8 cellular contexts compared by ENCODE assay signal in genomic region chr9:127763918-127764384, GRCh38. TPM values are rescaled to one million over a fixed set of nuclear protein-coding genes. Genes with fewer than 3 reads are reported as not detected.
DNase-seq lines count a peak whose midpoint lies in the region; ATAC-seq and TF ChIP-seq lines count a peak whose summit lies in the region.

No MANE protein-coding gene starts in this region.

- no peaks in the 10 kb centered on the region for H3K36me3 ChIP-seq in breast epithelium
- H3K36me3 ChIP-seq in lung (ENCODE audit: control insufficient read depth in 2 of 2, insufficient read depth in 2 of 2, low read length in 2 of 2), result peaks cover 0 to 9% of the 10 kb centered on the region in 2 donors

- peak; percentile 37 for TF ChIP-seq CTCF in NB4 (IDR thresholded peaks at IDR 0.05; ENCODE audit: low read depth, low read length)
- TF ChIP-seq CTCF in breast epithelium (IDR thresholded peaks at IDR 0.05), result peak in 1 of 3 donors; percentile 16
- peak; percentile 13 for TF ChIP-seq CTCF in lung (IDR thresholded peaks at IDR 0.05; ENCODE audit: control extremely low read depth, extremely low read depth)

- H3K4me1 ChIP-seq in breast epithelium (no peaks in the 10 kb centered on the region), lung (ENCODE audit: control insufficient read depth in 2 of 2, insufficient read depth in 2 of 2, low read length in 2 of 2) (peaks cover 0 to 19% of the 10 kb centered on the region in 2 donors)

- intact Hi-C loops in breast epithelium (cut with DNase I; ENCODE audit: low total_unique reads), result no loop called here

- H3K4me3 ChIP-seq in NB4 (ENCODE audit: low read depth, low read length), result no peak overlapping the region
- H3K4me3 ChIP-seq in breast epithelium, result no peak overlapping the region
- no peak overlapping the region for H3K4me3 ChIP-seq in lung

- H3K27ac ChIP-seq in breast epithelium (peak overlapping the region; percentile 17 to 84), lung (ENCODE audit: low read depth in 1 of 2, low read length in 1 of 2) (peak overlapping the region; percentile 72 to 89)

- TF ChIP-seq POLR2A in NB4 (IDR thresholded peaks at IDR 0.05; ENCODE audit: extremely low read depth, insufficient read length), result no peak
- TF ChIP-seq POLR2A in breast epithelium (IDR thresholded peaks at IDR 0.05), result no peak

- H3K9me3 ChIP-seq in breast epithelium (no peaks in the 10 kb centered on the region), lung (ENCODE audit: control insufficient read depth in 2 of 2, insufficient read depth in 1 of 2, low read length in 1 of 2) (no peaks in the 10 kb centered on the region)

- 46 to 70% methylated on average over 7 of the region's 7 CpGs for WGBS in lung, 2 donors

- H3K27me3 ChIP-seq in breast epithelium (no peaks in the 10 kb centered on the region), lung (ENCODE audit: control insufficient read depth, insufficient read depth) (no peaks in the 10 kb centered on the region)

- ATAC-seq in lung (ENCODE audit: insufficient read depth, low FRiP score) (peak; percentile 76), HG02623 (IDR thresholded peaks at IDR 0.05; ENCODE audit: unreplicated experiment) (no peak)

- DNase-seq in Daoy (ENCODE audit: low read depth) (peak; percentile 54), NB4 (ENCODE audit: low read depth) (peak; percentile 58), breast epithelium (ENCODE audit: low spot score in 2 of 2) (no peak), lung (ENCODE audit: low spot score) (peak; percentile 48), glomerular visceral epithelial cell (ENCODE audit: extremely low spot score) (no peak), GM19240 (ENCODE audit: insufficient read length, low spot score) (no peak), NOMO-1 treated with dmso at 0.1 percent for 144 hours (lab: John Stamatoyannopoulos, UW; ENCODE audit: unreplicated experiment) (no peak)

RNA-seq across cellular contexts. Expression of gene SH2D3C, which starts 14.5 kb away (rescaled TPM):
- total RNA-seq in Daoy (2014; rRNA removed; shearing (Covaris generic)), result not detected in 2 replicates
- total RNA-seq in breast epithelium (10 to 100 TPM in 1 of 3 donors, 1 to 10 TPM in 2; 6.0 to 15.4 (median 6.9) TPM), lung (10 to 100 TPM; 34.5 to 51.5 TPM)
- polyA plus RNA-seq in lung, result 10 to 100 TPM; 41.0 to 43.0 TPM

RNA-seq across cellular contexts. Expression of gene CDK9, which starts 21.9 kb away (rescaled TPM):
- total RNA-seq in Daoy (2014; rRNA removed; shearing (Covaris generic)), result 47.7 and 56.1 TPM in 2 replicates
- 10 to 100 TPM; 60.0 to 70.4 (median 63.9) TPM for total RNA-seq in breast epithelium
- total RNA-seq in lung, result 10 to 100 TPM; 54.9 to 97.9 TPM
- polyA plus RNA-seq in lung, result 10 to 100 TPM; 53.9 to 55.9 TPM

RNA-seq across cellular contexts. Expression of gene TOR2A, which starts 28.9 kb away (rescaled TPM):
- 5.3 and 18.9 TPM in 2 replicates for total RNA-seq in Daoy (2014; rRNA removed; shearing (Covaris generic))
- total RNA-seq in breast epithelium (10 to 100 TPM in 1 of 3 donors, 1 to 10 TPM in 2; 9.5 to 16.7 (median 9.6) TPM), lung (10 to 100 TPM in 1 of 2 donors, 1 to 10 TPM in 1; 8.8 to 19.8 TPM)
- polyA plus RNA-seq in lung, result 10 to 100 TPM; 14.0 to 30.8 TPM

RNA-seq across cellular contexts. Expression of gene FPGS, which starts 38.7 kb away (rescaled TPM):
- total RNA-seq in Daoy (2014; rRNA removed; shearing (Covaris generic)), result 117 and 120 TPM in 2 replicates
- total RNA-seq in breast epithelium (100 to 1,000 TPM in 1 of 3 donors, 10 to 100 TPM in 2; 56.3 to 108 (median 78.6) TPM), lung (100 to 1,000 TPM in 1 of 2 donors, 10 to 100 TPM in 1; 42.5 to 115 TPM)
- 10 to 100 TPM; 89.6 to 97.6 TPM for polyA plus RNA-seq in lung

RNA-seq across cellular contexts. Expression of gene TTC16, which starts 48.1 kb away (rescaled TPM):
- total RNA-seq in Daoy (2014; rRNA removed; shearing (Covaris generic)), result 0.06 TPM in 1 of 2 replicates, not detected in the other
- total RNA-seq in breast epithelium (under 1 TPM; under 0.01 to 0.59 (median 0.16) TPM), lung (1 to 10 TPM; 4.0 to 5.6 TPM)
- 1 to 10 TPM; 1.5 TPM for polyA plus RNA-seq in lung

Comparison
In these comparisons a context has a peak if more than half of its experiments do, and no peak if none do; other contexts are left out.
1. DNase-seq: peak in Daoy (single experiment), NB4 (single experiment) and lung (single experiment); none in breast epithelium (0 of 2), glomerular visceral epithelial cell (single experiment), GM19240 (single experiment) and NOMO-1 treated with dmso at 0.1 percent for 144 hours (single experiment).